8 cellular contexts compared by ENCODE assay signal in the genomic region with DNA sequence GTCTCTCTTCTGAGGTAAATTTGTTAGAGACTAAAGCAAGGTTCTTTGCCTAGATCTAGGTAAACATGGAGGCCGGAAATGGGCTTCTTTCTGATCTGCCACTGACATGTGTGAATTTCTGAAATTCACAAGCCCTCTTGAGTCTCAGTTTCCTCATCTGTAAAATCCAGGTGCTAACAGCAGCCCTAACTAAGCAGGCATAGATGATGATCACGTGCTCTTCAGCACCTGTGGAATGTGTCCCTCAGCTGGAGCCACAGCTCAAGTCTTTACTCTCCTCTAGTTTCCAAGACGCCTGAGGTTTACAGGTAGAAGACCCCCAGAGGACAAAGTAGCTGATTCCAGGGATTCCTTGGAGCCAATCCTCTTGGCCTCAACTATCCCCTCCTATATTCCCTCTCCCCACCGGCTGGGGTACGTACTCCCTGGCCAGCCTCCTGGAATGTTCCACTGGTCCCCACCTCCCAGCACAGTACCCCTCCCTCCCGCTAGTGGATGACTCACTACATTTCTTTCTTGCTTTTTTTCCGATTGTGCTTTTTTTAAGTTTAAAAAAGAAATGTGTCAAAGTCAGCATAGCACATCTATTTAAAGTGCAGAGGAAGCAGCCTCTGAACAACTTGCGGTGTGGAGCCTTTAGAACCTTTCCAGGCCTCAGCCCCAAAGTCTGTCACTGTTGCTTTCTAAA.
DNase-seq lines count a peak whose midpoint lies in the region; ATAC-seq and TF ChIP-seq lines count a peak whose summit lies in the region.

No MANE protein-coding gene starts in this region.

- no peaks in the 10 kb centered on the region for H3K9me3 Mint-ChIP-seq in Caco-2 (ENCODE audit: unreplicated experiment)
- H3K9me3 Mint-ChIP-seq in GM23338: no peaks in the 10 kb centered on the region; the same call in none of the 3 replicates
- H3K9me3 Mint-ChIP-seq in stimulated activated memory B cell treated with anti-CD40 and anti-IgM and Interleukin-4, amounts not matched to agents 10 μg/mL and 1 μg/mL and 100 μg/mL, for 72 hours: peaks cover 3% of the 10 kb centered on the region

- no peak overlapping the region for H3K27ac ChIP-seq in GM23338 (ENCODE audit: low read depth)
- no peak overlapping the region for H3K27ac ChIP-seq in SU-DHL-6 (ENCODE audit: low read depth, low read length)

- BruUV-seq in Caco-2 (replicated peaks; lab: Mats Ljungman, UMichigan): no TSS peak

- no peak for ATAC-seq in GM23338
- ATAC-seq in stimulated activated memory B cell treated with anti-CD40 and anti-IgM and Interleukin-4, amounts not matched to agents 10 μg/mL and 1 μg/mL and 100 μg/mL, for 72 hours: no peak

- H3K27me3 Mint-ChIP-seq in Caco-2 (ENCODE audit: insufficient read depth, unreplicated experiment) (no peaks in the 10 kb centered on the region), GM23338 (ENCODE audit: insufficient read depth, low read depth, poor library complexity) (peaks cover 19% of the 10 kb centered on the region)
- H3K27me3 Mint-ChIP-seq in stimulated activated memory B cell treated with anti-CD40 and anti-IgM and Interleukin-4, amounts not matched to agents 10 μg/mL and 1 μg/mL and 100 μg/mL, for 72 hours: no peaks in the 10 kb centered on the region

- H3K4me1 ChIP-seq in Caco-2: peaks cover 47% of the 10 kb centered on the region
- no peaks in the 10 kb centered on the region for H3K4me1 ChIP-seq in GM23338 (ENCODE audit: insufficient read depth)

- CTCF ChIA-PET in Caco-2 (lab: Charles Lee): interaction anchor here (1.5 to 2.4 kb wide), 2 partner anchors 192 to 475 kb away, joined by 4 to 9 read pairs; no protein-coding TSS in a partner anchor

- H3K79me2 ChIP-seq in GM23338 (replicated peaks; ENCODE audit: insufficient read depth): no peaks in the 10 kb centered on the region
- H3K79me2 ChIP-seq in SU-DHL-6 (ENCODE audit: insufficient read depth, low read length): no peaks in the 10 kb centered on the region

- peaks cover 31% of the 10 kb centered on the region for H3K36me3 Mint-ChIP-seq in Caco-2 (ENCODE audit: insufficient read depth, unreplicated experiment)
- H3K36me3 Mint-ChIP-seq in GM23338 (ENCODE audit: low read depth): no peaks in the 10 kb centered on the region
- no peaks in the 10 kb centered on the region for H3K36me3 Mint-ChIP-seq in stimulated activated memory B cell treated with anti-CD40 and anti-IgM and Interleukin-4, amounts not matched to agents 10 μg/mL and 1 μg/mL and 100 μg/mL, for 72 hours

- H3K4me2 ChIP-seq in GM23338 (peak overlapping the region; percentile 74), SU-DHL-6 (ENCODE audit: low read depth, low read length, poor library complexity, severe bottlenecking) (peak overlapping the region; percentile 63)

- H3K36me3 ChIP-seq in Caco-2 (ENCODE audit: control insufficient read depth, insufficient read depth, low read length) (no peaks in the 10 kb centered on the region; the same call in 1 of the 2 replicates), GM23338 (ENCODE audit: insufficient read depth) (no peaks in the 10 kb centered on the region), SU-DHL-6 (ENCODE audit: low read length) (no peaks in the 10 kb centered on the region)

- H3K4me1 Mint-ChIP-seq in Caco-2 (ENCODE audit: low read depth, unreplicated experiment) (peaks cover 20% of the 10 kb centered on the region), GM23338 (peaks cover 26% of the 10 kb centered on the region)
- peaks cover 27% of the 10 kb centered on the region for H3K4me1 Mint-ChIP-seq in stimulated activated memory B cell treated with anti-CD40 and anti-IgM and Interleukin-4, amounts not matched to agents 10 μg/mL and 1 μg/mL and 100 μg/mL, for 72 hours

- no peak overlapping the region for H2AFZ ChIP-seq in GM23338
- H2AFZ ChIP-seq in SU-DHL-6 (ENCODE audit: low read depth, low read length, severe bottlenecking): peak overlapping the region; percentile 91

- H3F3A ChIP-seq in GM23338 (replicated peaks; ENCODE audit: low read depth) (no peaks in the 10 kb centered on the region), SU-DHL-6 (ENCODE audit: insufficient read depth) (no peaks in the 10 kb centered on the region)

- POLR2A ChIA-PET in Caco-2 (lab: Charles Lee): interaction anchor here (0.6 to 1.7 kb wide), 4 partner anchors 38 to 460 kb away, joined by 4 to 5 read pairs (median 4); a partner anchor contains a TSS

- TF ChIP-seq CTCF in Caco-2 (IDR thresholded peaks at IDR 0.05; ENCODE audit: insufficient read depth in 1 of 2, low read depth in 1 of 2, low read length in 1 of 2, severe bottlenecking in 1 of 2, unreplicated experiment in 1 of 2) (no peak), GM23338 (conservative IDR thresholded peaks at IDR 0.05; ENCODE audit: low read depth in 2 of 2) (no peak), SU-DHL-6 (IDR thresholded peaks at IDR 0.05; ENCODE audit: insufficient read depth, low read length, poor library complexity, severe bottlenecking) (no peak), foreskin fibroblast (IDR thresholded peaks at IDR 0.05; ENCODE audit: low read depth, low read length) (no peak)

- H3K9me3 ChIP-seq in Caco-2 (no peaks in the 10 kb centered on the region), SU-DHL-6 (ENCODE audit: insufficient read depth, low read length) (no peaks in the 10 kb centered on the region)

- H3K9me2 ChIP-seq in GM23338 (ENCODE audit: insufficient read depth) (no peaks in the 10 kb centered on the region), SU-DHL-6 (replicated peaks; ENCODE audit: insufficient read depth, low read length) (no peaks in the 10 kb centered on the region)

- H3K4me3 Mint-ChIP-seq in Caco-2 (ENCODE audit: unreplicated experiment) (peak overlapping the region; percentile 79), GM23338 (peak overlapping the region; percentile 75; the same call in 2 of the 3 replicates)
- peak overlapping the region; percentile 91 for H3K4me3 Mint-ChIP-seq in stimulated activated memory B cell treated with anti-CD40 and anti-IgM and Interleukin-4, amounts not matched to agents 10 μg/mL and 1 μg/mL and 100 μg/mL, for 72 hours

- intact Hi-C loops in Caco-2 (cut with micrococcal nuclease; ENCODE audit: unreplicated experiment): loop anchor here (1.0 to 5.0 kb wide), 7 partner anchors 37 to 494 kb away; a partner anchor contains a TSS

- peak; percentile 49 to 52 for DNase-seq in Caco-2
- DNase-seq in GM23338 (ENCODE audit: low spot score): peak; percentile 17
- peak in 1 of 2 donors; percentile 24 for DNase-seq in foreskin fibroblast
- no peak for DNase-seq in NCI-H748 treated with DMSO at 0.1 percent for 48 hours (lab: John Stamatoyannopoulos, UW)
- no peak for DNase-seq in glomerular visceral epithelial cell (ENCODE audit: extremely low spot score)
- no peak for DNase-seq in DMS 273 (lab: John Stamatoyannopoulos, UW; ENCODE audit: unreplicated experiment)

- H4K20me1 ChIP-seq in GM23338 (replicated peaks; ENCODE audit: insufficient read depth): no peaks in the 10 kb centered on the region
- no peaks in the 10 kb centered on the region for H4K20me1 ChIP-seq in SU-DHL-6 (ENCODE audit: low read depth, low read length)

- H3K27me3 ChIP-seq in Caco-2 (replicated peaks; ENCODE audit: control insufficient read depth, insufficient read depth, low read length) (no peaks in the 10 kb centered on the region), GM23338 (ENCODE audit: insufficient read depth) (no peaks in the 10 kb centered on the region), SU-DHL-6 (ENCODE audit: low read length) (no peaks in the 10 kb centered on the region)

- H3K9ac ChIP-seq in SU-DHL-6 (ENCODE audit: low read length): peak overlapping the region; percentile 54; the same call in 1 of the 2 replicates

- H3K27ac Mint-ChIP-seq in Caco-2 (ENCODE audit: unreplicated experiment) (peak overlapping the region; percentile 92), GM23338 (no peak overlapping the region)
- H3K27ac Mint-ChIP-seq in stimulated activated memory B cell treated with anti-CD40 and anti-IgM and Interleukin-4, amounts not matched to agents 10 μg/mL and 1 μg/mL and 100 μg/mL, for 72 hours: peak overlapping the region; percentile 97

- H3K4me3 ChIP-seq in Caco-2 (ENCODE audit: low read depth, low read length) (peak overlapping the region; percentile 34), GM23338 (peak overlapping the region; percentile 51), SU-DHL-6 (ENCODE audit: insufficient read depth, low read length, poor library complexity, severe bottlenecking) (no peak overlapping the region), foreskin fibroblast (ENCODE audit: low read depth in 1 of 2, low read length in 2 of 2) (peak overlapping the region; percentile 36 to 43)

TF ChIP-seq in GM23338, 12 proteins besides CTCF, POLR2A, EP300 and RAD21:
- TF ChIP-seq CREB1 (CRISPR knock-in tag; IDR thresholded peaks at IDR 0.05; ENCODE audit: low read depth) (no peak), EZH2phosphoT487 (IDR thresholded peaks at IDR 0.05; ENCODE audit: unreplicated experiment) (no peak), NANOG (IDR thresholded peaks at IDR 0.05; ENCODE audit: borderline replicate concordance) (no peak), EZH2 (IDR thresholded peaks at IDR 0.05; ENCODE audit: low read depth, unreplicated experiment) (no peak)

Comparison
In these comparisons a context has a peak if more than half of its experiments do, and no peak if none do; other contexts are left out.
1. DNase-seq: peak in Caco-2 (2 of 2) and GM23338 (single experiment); none in NCI-H748 treated with DMSO at 0.1 percent for 48 hours (single experiment), glomerular visceral epithelial cell (single experiment) and DMS 273 (single experiment).
2. Peak in every context shown above with its lines, with median percentiles within 50 percentile points of each other: H3K4me3 Mint-ChIP-seq.